In genomic region chr1:54307305-54307704, GRCh38 we compare ENCODE assay signal across 19 cellular contexts.
"Had no signal": no experiment of that assay in that cellular context is flagged by ENCODE, and none has a peak within 500 bp of the region (broad histone marks: within the 10 kb centered on the region; RNA-seq: fewer than 3 reads in every experiment).

No MANE protein-coding gene starts in this region.

- H3K9me3 Mint-ChIP-seq: activated T-helper 1 cell treated with anti-CD3 and anti-CD28 coated beads, Interleukin-12 subunit alpha, Interleukin-12 subunit beta, Interleukin-2, Interleukin-4 antibody, amounts not matched to agents 30 ng/mL and 10 ng/mL and 1 ng/mL, durations not matched to agents 14 hours and 24 hours and 36 hours; dendritic cell treated with granulocyte-macrophage colony-stimulating factor and Interleukin-4, amounts not matched to agents 40 ng/mL and 50 ng/mL, for 4 days; memory B cell; nephron; T-cell had no signal

- H3K27ac ChIP-seq: hepatocyte, suprapubic skin, transverse colon had no signal

- H3K4me3 Mint-ChIP-seq: activated T-helper 1 cell treated with anti-CD3 and anti-CD28 coated beads, Interleukin-12 subunit alpha, Interleukin-12 subunit beta, Interleukin-2, Interleukin-4 antibody, amounts not matched to agents 30 ng/mL and 10 ng/mL and 1 ng/mL, durations not matched to agents 14 hours and 24 hours and 36 hours; dendritic cell treated with granulocyte-macrophage colony-stimulating factor and Interleukin-4, amounts not matched to agents 40 ng/mL and 50 ng/mL, for 4 days; memory B cell; nephron; T-cell had no signal

- ATAC-seq: SK-N-SH treated with all-trans-retinoic acid at 6 μM for 48 hours, T-cell had no signal

- FAIRE-seq: bronchial epithelial cell had no signal

- DNase-seq: activated CD4-positive, alpha-beta T cell treated with anti-CD3 and anti-CD28 coated beads, Interleukin-2, amount 50 U/mL, for 4 hours; activated CD4-positive, CD25-positive, alpha-beta regulatory T cell treated with anti-CD3 and anti-CD28 coated beads, Interleukin-2, amount 50 U/mL, for 72 hours; activated naive CD4-positive, alpha-beta T cell treated with Interleukin-2 at 50 U/mL for 16 hours; activated T-cell treated with anti-CD3 and anti-CD28 coated beads for 4 hours; effector CD8-positive, alpha-beta T cell; occipital lobe; retina; SIG-M5; stimulated activated naive CD4-positive, alpha-beta T cell treated with Interleukin-2 at 50 U/mL for 16 hours; T-cell; transverse colon had no signal

- H3K4me2 ChIP-seq: hepatocyte had no signal

- H3K27me3 Mint-ChIP-seq: dendritic cell treated with granulocyte-macrophage colony-stimulating factor and Interleukin-4, amounts not matched to agents 40 ng/mL and 50 ng/mL, for 4 days; memory B cell; T-cell had no signal

- H2AFZ ChIP-seq: hepatocyte had no signal

- H3K9me3 ChIP-seq: suprapubic skin, transverse colon had no signal

- H3K36me3 Mint-ChIP-seq: memory B cell, T-cell had no signal

- H3K4me3 ChIP-seq: hepatocyte, suprapubic skin, transverse colon had no signal

- H3K36me3 ChIP-seq: suprapubic skin, transverse colon had no signal

- H3K27me3 ChIP-seq: hepatocyte, suprapubic skin, transverse colon had no signal

- H3K27ac Mint-ChIP-seq: activated T-helper 1 cell treated with anti-CD3 and anti-CD28 coated beads, Interleukin-12 subunit alpha, Interleukin-12 subunit beta, Interleukin-2, Interleukin-4 antibody, amounts not matched to agents 30 ng/mL and 10 ng/mL and 1 ng/mL, durations not matched to agents 14 hours and 24 hours and 36 hours; dendritic cell treated with granulocyte-macrophage colony-stimulating factor and Interleukin-4, amounts not matched to agents 40 ng/mL and 50 ng/mL, for 4 days; memory B cell had no signal
